In genomic region chr14:68686724-68687123, GRCh38 we compare ENCODE assay signal across 13 cellular contexts.
DNase-seq lines count a peak whose midpoint lies in the region; ATAC-seq and TF ChIP-seq lines count a peak whose summit lies in the region.
"Had no signal": no experiment of that assay in that cellular context is flagged by ENCODE, and none has a peak within 500 bp of the region (broad histone marks: within the 10 kb centered on the region; RNA-seq: fewer than 3 reads in every experiment).

No MANE protein-coding gene starts in this region.

- H3K9me3 ChIP-seq in colonic mucosa, result no peaks in the 10 kb centered on the region
- H3K9me3 ChIP-seq: uterus had no signal

- H3K4me3 ChIP-seq in colonic mucosa, result no peak overlapping the region
- H3K4me3 ChIP-seq: uterus had no signal

- H3K27ac ChIP-seq in colonic mucosa, result no peak overlapping the region

- no peaks in the 10 kb centered on the region for H3K36me3 Mint-ChIP-seq in activated naive CD8-positive, alpha-beta T cell
- H3K36me3 Mint-ChIP-seq in activated naive CD8-positive, alpha-beta T cell treated with anti-CD3 and anti-CD28 coated beads, Interleukin-2, amount 50 U/mL, for 24 hours (ENCODE audit: low read depth), result no peaks in the 10 kb centered on the region
- H3K36me3 Mint-ChIP-seq in activated CD4-positive, alpha-beta memory T cell treated with anti-CD3 and anti-CD28 coated beads for 36 hours, result no peaks in the 10 kb centered on the region
- no peaks in the 10 kb centered on the region for H3K36me3 Mint-ChIP-seq in immature natural killer cell
- H3K36me3 Mint-ChIP-seq: activated naive CD8-positive, alpha-beta T cell treated with anti-CD3 and anti-CD28 coated beads, Interleukin-2, amount 10 ng/mL, durations not matched to agents 7 days and 5 days had no signal

- H3K4me3 Mint-ChIP-seq in activated naive CD8-positive, alpha-beta T cell, result no peak overlapping the region
- no peak overlapping the region for H3K4me3 Mint-ChIP-seq in activated naive CD8-positive, alpha-beta T cell treated with anti-CD3 and anti-CD28 coated beads, Interleukin-2, amount 50 U/mL, for 24 hours
- H3K4me3 Mint-ChIP-seq in activated CD4-positive, alpha-beta memory T cell treated with anti-CD3 and anti-CD28 coated beads for 36 hours, result no peak overlapping the region
- H3K4me3 Mint-ChIP-seq in immature natural killer cell, result peak overlapping the region in 1 of 5 donors; percentile 18
- H3K4me3 Mint-ChIP-seq: activated naive CD8-positive, alpha-beta T cell treated with anti-CD3 and anti-CD28 coated beads, Interleukin-2, amount 10 ng/mL, durations not matched to agents 7 days and 5 days had no signal

- no peak for DNase-seq in activated naive CD8-positive, alpha-beta T cell treated with anti-CD3 and anti-CD28 coated beads, Interleukin-2, amount 50 U/mL, for 24 hours
- no peak for DNase-seq in activated CD4-positive, alpha-beta memory T cell treated with anti-CD3 and anti-CD28 coated beads for 36 hours
- DNase-seq in immature natural killer cell (no peak), colonic mucosa (no peak), NCI-H146 treated with DMSO at 0.1 percent for 48 hours (lab: John Stamatoyannopoulos, UW; ENCODE audit: unreplicated experiment) (no peak)
- no peak for DNase-seq in stimulated activated naive CD4-positive, alpha-beta T cell treated with Interleukin-2 at 50 U/mL for 16 hours (lab: John Stamatoyannopoulos, UW)
- DNase-seq: activated CD4-positive, alpha-beta T cell treated with anti-CD3 and anti-CD28 coated beads for 4 hours; activated naive CD8-positive, alpha-beta T cell treated with anti-CD3 and anti-CD28 coated beads, Interleukin-2, amount 10 ng/mL, durations not matched to agents 7 days and 5 days; MM.1S; NCI-H2171 treated with DMSO at 0.1 percent for 48 hours had no signal

- no peak overlapping the region for H3K9ac ChIP-seq in colonic mucosa (ENCODE audit: low read depth in 2 of 2, low read length in 2 of 2)

- no peaks in the 10 kb centered on the region for H3K27me3 Mint-ChIP-seq in activated naive CD8-positive, alpha-beta T cell
- H3K27me3 Mint-ChIP-seq in activated naive CD8-positive, alpha-beta T cell treated with anti-CD3 and anti-CD28 coated beads, Interleukin-2, amount 50 U/mL, for 24 hours, result no peaks in the 10 kb centered on the region
- H3K27me3 Mint-ChIP-seq in activated CD4-positive, alpha-beta memory T cell treated with anti-CD3 and anti-CD28 coated beads for 36 hours, result no peaks in the 10 kb centered on the region
- H3K27me3 Mint-ChIP-seq in immature natural killer cell (ENCODE audit: low read depth in 3 of 3), result peaks cover 0 to 4% (median 2%) of the 10 kb centered on the region in 3 donors
- H3K27me3 Mint-ChIP-seq: activated naive CD8-positive, alpha-beta T cell treated with anti-CD3 and anti-CD28 coated beads, Interleukin-2, amount 10 ng/mL, durations not matched to agents 7 days and 5 days had no signal

- peak overlapping the region; percentile 66 for H3K27ac Mint-ChIP-seq in activated naive CD8-positive, alpha-beta T cell
- no peak overlapping the region for H3K27ac Mint-ChIP-seq in activated naive CD8-positive, alpha-beta T cell treated with anti-CD3 and anti-CD28 coated beads, Interleukin-2, amount 50 U/mL, for 24 hours
- peak overlapping the region; percentile 49 for H3K27ac Mint-ChIP-seq in activated CD4-positive, alpha-beta memory T cell treated with anti-CD3 and anti-CD28 coated beads for 36 hours
- H3K27ac Mint-ChIP-seq in immature natural killer cell, result peak overlapping the region; percentile 36 to 94 (median 78)

- H3K4me1 Mint-ChIP-seq in activated naive CD8-positive, alpha-beta T cell (ENCODE audit: low read depth), result peaks cover 59% of the 10 kb centered on the region
- peaks cover 51% of the 10 kb centered on the region for H3K4me1 Mint-ChIP-seq in activated naive CD8-positive, alpha-beta T cell treated with anti-CD3 and anti-CD28 coated beads, Interleukin-2, amount 50 U/mL, for 24 hours
- H3K4me1 Mint-ChIP-seq in activated CD4-positive, alpha-beta memory T cell treated with anti-CD3 and anti-CD28 coated beads for 36 hours (ENCODE audit: low read depth), result peaks cover 51% of the 10 kb centered on the region
- peaks cover 40 to 46% of the 10 kb centered on the region in 2 donors for H3K4me1 Mint-ChIP-seq in immature natural killer cell

- TF ChIP-seq CTCF in colonic mucosa (IDR thresholded peaks at IDR 0.05), result no peak

- H3K36me3 ChIP-seq in colonic mucosa, result no peaks in the 10 kb centered on the region
- H3K36me3 ChIP-seq: uterus had no signal

- POLR2A ChIA-PET in activated CD4-positive, alpha-beta memory T cell treated with anti-CD3 and anti-CD28 coated beads for 36 hours (lab: Charles Lee), result no interaction called here

- H3K27me3 ChIP-seq in colonic mucosa, result no peaks in the 10 kb centered on the region
- H3K27me3 ChIP-seq: uterus had no signal

- intact Hi-C loops in activated CD4-positive, alpha-beta memory T cell treated with anti-CD3 and anti-CD28 coated beads for 36 hours (cut with micrococcal nuclease), result loop anchor here (5.0 to 10.0 kb wide), 2 partner anchors 204 to 402 kb away; no protein-coding TSS in a partner anchor
- intact Hi-C loops in colonic mucosa (cut with DNase I), result no loop called here

- no peaks in the 10 kb centered on the region for H3K9me3 Mint-ChIP-seq in activated naive CD8-positive, alpha-beta T cell (ENCODE audit: low read depth)
- H3K9me3 Mint-ChIP-seq in activated naive CD8-positive, alpha-beta T cell treated with anti-CD3 and anti-CD28 coated beads, Interleukin-2, amount 50 U/mL, for 24 hours, result no peaks in the 10 kb centered on the region
- H3K9me3 Mint-ChIP-seq in activated CD4-positive, alpha-beta memory T cell treated with anti-CD3 and anti-CD28 coated beads for 36 hours, result no peaks in the 10 kb centered on the region
- H3K9me3 Mint-ChIP-seq in immature natural killer cell, result no peaks in the 10 kb centered on the region
- H3K9me3 Mint-ChIP-seq: activated naive CD8-positive, alpha-beta T cell treated with anti-CD3 and anti-CD28 coated beads, Interleukin-2, amount 10 ng/mL, durations not matched to agents 7 days and 5 days had no signal

- ATAC-seq in activated naive CD8-positive, alpha-beta T cell treated with anti-CD3 and anti-CD28 coated beads, Interleukin-2, amount 50 U/mL, for 24 hours, result no peak
- no peak for ATAC-seq in GM18517 (IDR thresholded peaks at IDR 0.05; ENCODE audit: unreplicated experiment)

- peaks cover 10% of the 10 kb centered on the region for H3K4me1 ChIP-seq in colonic mucosa

- CTCF ChIA-PET in activated CD4-positive, alpha-beta memory T cell treated with anti-CD3 and anti-CD28 coated beads for 36 hours (lab: Charles Lee), result no interaction called here
